Comparison of ENCODE assay signal across 8 cellular contexts in genomic region chr2:26772064-26773001, GRCh38. TPM values are rescaled to one million over a fixed set of nuclear protein-coding genes. Genes with fewer than 3 reads are reported as not detected.
A peak's percentile ranks its signal among the peaks of the same experiment; 100 is the strongest.
DNase-seq lines count a peak whose midpoint lies in the region; ATAC-seq and TF ChIP-seq lines count a peak whose summit lies in the region.

No MANE protein-coding gene starts in this region.

- no peaks in the 10 kb centered on the region for H3K9me3 ChIP-seq in SJCRH30 (replicated peaks)
- no peaks in the 10 kb centered on the region for H3K9me3 ChIP-seq in naive thymus-derived CD4-positive, alpha-beta T cell (ENCODE audit: control insufficient read depth in 2 of 3, low read length in 3 of 3)

- DNase-seq in NCI-H748 (lab: John Stamatoyannopoulos, UW; ENCODE audit: unreplicated experiment) (peak; percentile 12), NCI-H748 treated with DMSO at 0.1 percent for 48 hours (lab: John Stamatoyannopoulos, UW) (no peak), SJCRH30 (peak; percentile 66 to 68), epithelial cell of proximal tubule (ENCODE audit: low read depth) (peak; percentile 76), 8988T (no peak)
- peak in 7 of 9 donors; percentile 46 to 76 (median 64) for DNase-seq in naive thymus-derived CD4-positive, alpha-beta T cell
- no peak for DNase-seq in effector CD4-positive, alpha-beta T cell

- H3K27ac Mint-ChIP-seq in naive thymus-derived CD4-positive, alpha-beta T cell = peak overlapping the region; percentile 78 to 98 (median 93)

- intact Hi-C loops in naive thymus-derived CD4-positive, alpha-beta T cell (cut with micrococcal nuclease) = loop anchor here (1.0 kb wide), 2 partner anchors 8 to 13 kb away; partner anchors contain the start of gene SLC35F6 (in 1 of the 2)

- H3K9me3 Mint-ChIP-seq in naive thymus-derived CD4-positive, alpha-beta T cell = peaks cover 0 to 2% (median 0%) of the 10 kb centered on the region in 11 donors

- ATAC-seq in naive thymus-derived CD4-positive, alpha-beta T cell = peak; percentile 63
- no peak for ATAC-seq in HG02938 (IDR thresholded peaks at IDR 0.05; ENCODE audit: unreplicated experiment)

- H3K27ac ChIP-seq in SJCRH30 = peak overlapping the region; percentile 60
- peak overlapping the region; percentile 30 for H3K27ac ChIP-seq in naive thymus-derived CD4-positive, alpha-beta T cell (ENCODE audit: low read depth, low read length)

- H3K36me3 Mint-ChIP-seq in naive thymus-derived CD4-positive, alpha-beta T cell = peaks cover 0 to 22% (median 6%) of the 10 kb centered on the region in 5 donors

- H3K4me1 Mint-ChIP-seq in naive thymus-derived CD4-positive, alpha-beta T cell = peaks cover 33 to 63% (median 47%) of the 10 kb centered on the region in 7 donors

- H3K4me1 ChIP-seq in SJCRH30 = peaks cover 19% of the 10 kb centered on the region
- H3K4me1 ChIP-seq in naive thymus-derived CD4-positive, alpha-beta T cell (ENCODE audit: control insufficient read depth in 2 of 2, insufficient read depth in 2 of 2, low read length in 2 of 2) = peaks cover 15 to 28% of the 10 kb centered on the region in 2 donors

- CTCF ChIA-PET in naive thymus-derived CD4-positive, alpha-beta T cell (lab: Charles Lee) = no interaction called here

- H3K4me3 ChIP-seq in SJCRH30 (no peak overlapping the region), epithelial cell of proximal tubule (ENCODE audit: low read depth, low read length) (no peak overlapping the region)
- no peak overlapping the region for H3K4me3 ChIP-seq in naive thymus-derived CD4-positive, alpha-beta T cell (ENCODE audit: low read length)

- peaks cover 20% of the 10 kb centered on the region for H3K36me3 ChIP-seq in SJCRH30
- H3K36me3 ChIP-seq in naive thymus-derived CD4-positive, alpha-beta T cell (ENCODE audit: control insufficient read depth in 2 of 3, insufficient read depth in 3 of 3, low read length in 3 of 3) = peaks cover 9 to 32% (median 10%) of the 10 kb centered on the region in 3 experiments

- peak overlapping the region; percentile 5 to 78 (median 42) for H3K4me3 Mint-ChIP-seq in naive thymus-derived CD4-positive, alpha-beta T cell

- no peaks in the 10 kb centered on the region for H3K27me3 Mint-ChIP-seq in naive thymus-derived CD4-positive, alpha-beta T cell

- POLR2A ChIA-PET in naive thymus-derived CD4-positive, alpha-beta T cell (lab: Charles Lee) = interaction anchor here (0.7 to 1.3 kb wide), 5 partner anchors 8 to 1618 kb away, joined by 3 to 4 read pairs (median 3); partner anchors contain the start of genes CENPA and SLC35F6

- H3K27me3 ChIP-seq in SJCRH30 = no peaks in the 10 kb centered on the region
- H3K27me3 ChIP-seq in naive thymus-derived CD4-positive, alpha-beta T cell (ENCODE audit: control insufficient read depth in 2 of 2, insufficient read depth in 2 of 2, low read length in 2 of 2) = no peaks in the 10 kb centered on the region

- no peak for TF ChIP-seq CTCF in epithelial cell of proximal tubule (conservative IDR thresholded peaks at IDR 0.05; ENCODE audit: low read depth, low read length)

RNA-seq across cellular contexts. Expression of gene SLC35F6, which starts 8.2 kb away (rescaled TPM):
- total RNA-seq in SJCRH30 (2014; rRNA removed; shearing (Covaris generic)) = 37.8 and 40.6 TPM in 2 replicates
- total RNA-seq in epithelial cell of proximal tubule = 27.2 and 67.1 TPM in 2 replicates
- total RNA-seq in naive thymus-derived CD4-positive, alpha-beta T cell = 10 to 100 TPM; 17.3 to 22.5 (median 19.9) TPM
- polyA plus RNA-seq in naive thymus-derived CD4-positive, alpha-beta T cell = 1 to 10 TPM; 4.7 to 6.6 TPM

RNA-seq across cellular contexts. Expression of gene CENPA, which starts 13.5 kb away (rescaled TPM):
- 50.2 and 52.9 TPM in 2 replicates for total RNA-seq in SJCRH30 (2014; rRNA removed; shearing (Covaris generic))
- 24.4 and 33.7 TPM in 2 replicates for total RNA-seq in epithelial cell of proximal tubule
- total RNA-seq in naive thymus-derived CD4-positive, alpha-beta T cell = 10 to 100 TPM in 1 of 5 experiments, under 1 TPM in 2, not detected in 2; 0.37 to 25.6 (median 0.73) TPM
- not detected for polyA plus RNA-seq in naive thymus-derived CD4-positive, alpha-beta T cell

Comparison
In these comparisons a context has a peak if more than half of its experiments do, and no peak if none do; other contexts are left out.
1. DNase-seq: peak in NCI-H748 (single experiment), SJCRH30 (2 of 2), epithelial cell of proximal tubule (single experiment) and naive thymus-derived CD4-positive, alpha-beta T cell (7 of 9); none in NCI-H748 treated with DMSO at 0.1 percent for 48 hours (single experiment), 8988T (single experiment) and effector CD4-positive, alpha-beta T cell (single experiment).